Comparison of ENCODE assay signal across 1 cellular context in the genomic region with DNA sequence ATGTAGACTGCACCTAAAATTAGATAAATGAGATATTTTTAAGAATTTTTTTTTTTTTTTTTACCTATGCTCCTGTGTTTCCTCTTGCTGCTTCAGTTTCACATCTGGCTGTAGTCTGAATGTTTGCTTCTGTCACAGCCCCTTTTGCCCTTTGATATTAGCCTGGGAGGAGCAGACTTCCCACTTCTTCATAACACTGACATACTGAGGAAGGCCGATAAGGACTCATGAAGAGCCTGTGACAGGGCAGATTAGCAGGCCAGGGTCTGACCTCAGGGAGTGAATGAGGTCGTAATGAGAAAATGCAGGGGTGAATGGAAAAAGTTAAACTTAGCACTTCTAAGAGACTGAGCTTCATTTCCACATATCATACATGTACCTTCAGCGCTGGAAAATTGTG.
TF ChIP-seq lines count a peak whose summit lies in the region.

A gene (minus strand): TSS at position 117 of the 400 bp plus-strand sequence. CDS start 2,757 bp downstream, outside the sequence.

TF ChIP-seq in K562, 482 proteins besides CTCF, POLR2A, EP300 and RAD21 (continued from another document and continues in another):
- TF ChIP-seq PML (IDR thresholded peaks at IDR 0.05; ENCODE audit: low read length), result peak; percentile 99
- TF ChIP-seq NEUROD1 (IDR thresholded peaks at IDR 0.05; ENCODE audit: borderline replicate concordance, low read depth, low read length, partially characterized antibody), result peak; percentile 92
- TF ChIP-seq ARID1B (IDR thresholded peaks at IDR 0.05), result peak; percentile 100
- no peak for TF ChIP-seq SREBF2 (CRISPR knock-in tag; IDR thresholded peaks at IDR 0.05)
- TF ChIP-seq ZNF717 (CRISPR knock-in tag; IDR thresholded peaks at IDR 0.05), result no peak
- 0 out of 4 replicates have a peak, but pooled peaks of 1 of the 2 experiments have one; percentile 35 for TF ChIP-seq MAZ (CRISPR knock-in tag; conservative IDR thresholded peaks at IDR 0.05 in 1 of 2, IDR thresholded peaks at IDR 0.05 in 1 of 2)
- TF ChIP-seq TRIM28 (IDR thresholded peaks at IDR 0.05), result peak; percentile 21; the same call in 1 of the 2 replicates
- no peak for TF ChIP-seq BRF1 (IDR thresholded peaks at IDR 0.05; ENCODE audit: borderline replicate concordance, extremely low read depth, insufficient read length)
- TF ChIP-seq CREM (IDR thresholded peaks at IDR 0.05; ENCODE audit: low read depth), result peak; percentile 83
- peak; percentile 65 for TF ChIP-seq POLR2B (IDR thresholded peaks at IDR 0.05; ENCODE audit: low read depth, partially characterized antibody)
- TF ChIP-seq PURB (CRISPR knock-in tag; IDR thresholded peaks at IDR 0.05; ENCODE audit: low read depth), result no peak
- peak; percentile 95 for TF ChIP-seq HDAC3 (IDR thresholded peaks at IDR 0.05; ENCODE audit: borderline replicate concordance, partially characterized antibody)
- peak; percentile 99 for TF ChIP-seq LEF1 (IDR thresholded peaks at IDR 0.05)
- TF ChIP-seq ZNF444 (CRISPR knock-in tag; IDR thresholded peaks at IDR 0.05), result 0 out of 2 replicates have a peak, but pooled peaks have one; percentile 25
- TF ChIP-seq NRF1 (conservative IDR thresholded peaks at IDR 0.05 in 1 of 2, IDR thresholded peaks at IDR 0.05 in 1 of 2), result peak; percentile 18 to 20; a peak in 1 of 4 replicates
- TF ChIP-seq SIN3B (IDR thresholded peaks at IDR 0.05; ENCODE audit: low read depth), result no peak
- 0 out of 2 replicates have a peak, but pooled peaks have one; percentile 46 for TF ChIP-seq L3MBTL2 (IDR thresholded peaks at IDR 0.05)
- TF ChIP-seq, protein P1, sequence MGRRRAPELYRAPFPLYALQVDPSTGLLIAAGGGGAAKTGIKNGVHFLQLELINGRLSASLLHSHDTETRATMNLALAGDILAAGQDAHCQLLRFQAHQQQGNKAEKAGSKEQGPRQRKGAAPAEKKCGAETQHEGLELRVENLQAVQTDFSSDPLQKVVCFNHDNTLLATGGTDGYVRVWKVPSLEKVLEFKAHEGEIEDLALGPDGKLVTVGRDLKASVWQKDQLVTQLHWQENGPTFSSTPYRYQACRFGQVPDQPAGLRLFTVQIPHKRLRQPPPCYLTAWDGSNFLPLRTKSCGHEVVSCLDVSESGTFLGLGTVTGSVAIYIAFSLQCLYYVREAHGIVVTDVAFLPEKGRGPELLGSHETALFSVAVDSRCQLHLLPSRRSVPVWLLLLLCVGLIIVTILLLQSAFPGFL (CRISPR knock-in tag; IDR thresholded peaks at IDR 0.05), result no peak
- peak; percentile 92; the same call in 1 of the 2 replicates for TF ChIP-seq TARDBP (IDR thresholded peaks at IDR 0.05)
- TF ChIP-seq, protein P2, sequence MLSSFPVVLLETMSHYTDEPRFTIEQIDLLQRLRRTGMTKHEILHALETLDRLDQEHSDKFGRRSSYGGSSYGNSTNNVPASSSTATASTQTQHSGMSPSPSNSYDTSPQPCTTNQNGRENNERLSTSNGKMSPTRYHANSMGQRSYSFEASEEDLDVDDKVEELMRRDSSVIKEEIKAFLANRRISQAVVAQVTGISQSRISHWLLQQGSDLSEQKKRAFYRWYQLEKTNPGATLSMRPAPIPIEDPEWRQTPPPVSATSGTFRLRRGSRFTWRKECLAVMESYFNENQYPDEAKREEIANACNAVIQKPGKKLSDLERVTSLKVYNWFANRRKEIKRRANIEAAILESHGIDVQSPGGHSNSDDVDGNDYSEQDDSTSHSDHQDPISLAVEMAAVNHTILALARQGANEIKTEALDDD (IDR thresholded peaks at IDR 0.05), result peak; percentile 53; the same call in 1 of the 2 replicates
- peak; percentile 97 for TF ChIP-seq CCNT2 (IDR thresholded peaks at IDR 0.05; ENCODE audit: borderline replicate concordance, extremely low read depth, insufficient read length, low read depth, low read length)
- no peak for TF ChIP-seq ZKSCAN3 (CRISPR knock-in tag; IDR thresholded peaks at IDR 0.05)
- TF ChIP-seq, protein P3, sequence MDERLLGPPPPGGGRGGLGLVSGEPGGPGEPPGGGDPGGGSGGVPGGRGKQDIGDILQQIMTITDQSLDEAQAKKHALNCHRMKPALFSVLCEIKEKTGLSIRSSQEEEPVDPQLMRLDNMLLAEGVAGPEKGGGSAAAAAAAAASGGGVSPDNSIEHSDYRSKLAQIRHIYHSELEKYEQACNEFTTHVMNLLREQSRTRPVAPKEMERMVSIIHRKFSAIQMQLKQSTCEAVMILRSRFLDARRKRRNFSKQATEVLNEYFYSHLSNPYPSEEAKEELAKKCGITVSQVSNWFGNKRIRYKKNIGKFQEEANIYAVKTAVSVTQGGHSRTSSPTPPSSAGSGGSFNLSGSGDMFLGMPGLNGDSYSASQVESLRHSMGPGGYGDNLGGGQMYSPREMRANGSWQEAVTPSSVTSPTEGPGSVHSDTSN (CRISPR knock-in tag; IDR thresholded peaks at IDR 0.05; ENCODE audit: low read depth), result no peak
- TF ChIP-seq, protein P3 (tag; conservative IDR thresholded peaks at IDR 0.05; ENCODE audit: low read depth), result peak; percentile 90
- TF ChIP-seq ZNF766 (CRISPR knock-in tag; conservative IDR thresholded peaks at IDR 0.05), result peak; percentile 90
- peak; percentile 97 for TF ChIP-seq FOXM1 (IDR thresholded peaks at IDR 0.05; ENCODE audit: low read depth)
- no peak for TF ChIP-seq FOXM1 (CRISPR knock-in tag; IDR thresholded peaks at IDR 0.05; ENCODE audit: low read depth)
- TF ChIP-seq HCFC1 (IDR thresholded peaks at IDR 0.05; ENCODE audit: low read depth, low read length), result no peak
- no peak for TF ChIP-seq PHB (CRISPR knock-in tag; IDR thresholded peaks at IDR 0.05)
- TF ChIP-seq THRAP3 (IDR thresholded peaks at IDR 0.05; ENCODE audit: borderline replicate concordance), result no peak
- peak; percentile 73 for TF ChIP-seq PYGO2 (tag; IDR thresholded peaks at IDR 0.05)
- peak; percentile 99 for TF ChIP-seq CBFA2T2 (conservative IDR thresholded peaks at IDR 0.05)
- peak; percentile 98 for TF ChIP-seq CC2D1A (IDR thresholded peaks at IDR 0.05)
- TF ChIP-seq, protein P4, sequence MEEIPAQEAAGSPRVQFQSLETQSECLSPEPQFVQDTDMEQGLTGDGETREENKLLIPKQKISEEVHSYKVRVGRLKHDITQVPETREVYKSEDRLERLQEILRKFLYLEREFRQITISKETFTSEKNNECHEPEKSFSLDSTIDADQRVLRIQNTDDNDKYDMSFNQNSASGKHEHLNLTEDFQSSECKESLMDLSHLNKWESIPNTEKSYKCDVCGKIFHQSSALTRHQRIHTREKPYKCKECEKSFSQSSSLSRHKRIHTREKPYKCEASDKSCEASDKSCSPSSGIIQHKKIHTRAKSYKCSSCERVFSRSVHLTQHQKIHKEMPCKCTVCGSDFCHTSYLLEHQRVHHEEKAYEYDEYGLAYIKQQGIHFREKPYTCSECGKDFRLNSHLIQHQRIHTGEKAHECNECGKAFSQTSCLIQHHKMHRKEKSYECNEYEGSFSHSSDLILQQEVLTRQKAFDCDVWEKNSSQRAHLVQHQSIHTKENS (CRISPR knock-in tag; IDR thresholded peaks at IDR 0.05), result no peak
- TF ChIP-seq NFATC3 (IDR thresholded peaks at IDR 0.05), result peak; percentile 97
- peak; percentile 26; the same call in 1 of the 2 replicates for TF ChIP-seq ZNF239 (CRISPR knock-in tag; IDR thresholded peaks at IDR 0.05)
- peak in 1 of 2 experiments; percentile 81; a peak in 2 of 4 replicates for TF ChIP-seq HDAC1 (IDR thresholded peaks at IDR 0.05)
- TF ChIP-seq ASH1L (IDR thresholded peaks at IDR 0.05; ENCODE audit: borderline replicate concordance, low read depth, partially characterized antibody), result no peak
- peak; percentile 82 for TF ChIP-seq CREB1 (IDR thresholded peaks at IDR 0.05)
- no peak for TF ChIP-seq CREB1 (CRISPR knock-in tag; IDR thresholded peaks at IDR 0.05)
- TF ChIP-seq, protein P5, sequence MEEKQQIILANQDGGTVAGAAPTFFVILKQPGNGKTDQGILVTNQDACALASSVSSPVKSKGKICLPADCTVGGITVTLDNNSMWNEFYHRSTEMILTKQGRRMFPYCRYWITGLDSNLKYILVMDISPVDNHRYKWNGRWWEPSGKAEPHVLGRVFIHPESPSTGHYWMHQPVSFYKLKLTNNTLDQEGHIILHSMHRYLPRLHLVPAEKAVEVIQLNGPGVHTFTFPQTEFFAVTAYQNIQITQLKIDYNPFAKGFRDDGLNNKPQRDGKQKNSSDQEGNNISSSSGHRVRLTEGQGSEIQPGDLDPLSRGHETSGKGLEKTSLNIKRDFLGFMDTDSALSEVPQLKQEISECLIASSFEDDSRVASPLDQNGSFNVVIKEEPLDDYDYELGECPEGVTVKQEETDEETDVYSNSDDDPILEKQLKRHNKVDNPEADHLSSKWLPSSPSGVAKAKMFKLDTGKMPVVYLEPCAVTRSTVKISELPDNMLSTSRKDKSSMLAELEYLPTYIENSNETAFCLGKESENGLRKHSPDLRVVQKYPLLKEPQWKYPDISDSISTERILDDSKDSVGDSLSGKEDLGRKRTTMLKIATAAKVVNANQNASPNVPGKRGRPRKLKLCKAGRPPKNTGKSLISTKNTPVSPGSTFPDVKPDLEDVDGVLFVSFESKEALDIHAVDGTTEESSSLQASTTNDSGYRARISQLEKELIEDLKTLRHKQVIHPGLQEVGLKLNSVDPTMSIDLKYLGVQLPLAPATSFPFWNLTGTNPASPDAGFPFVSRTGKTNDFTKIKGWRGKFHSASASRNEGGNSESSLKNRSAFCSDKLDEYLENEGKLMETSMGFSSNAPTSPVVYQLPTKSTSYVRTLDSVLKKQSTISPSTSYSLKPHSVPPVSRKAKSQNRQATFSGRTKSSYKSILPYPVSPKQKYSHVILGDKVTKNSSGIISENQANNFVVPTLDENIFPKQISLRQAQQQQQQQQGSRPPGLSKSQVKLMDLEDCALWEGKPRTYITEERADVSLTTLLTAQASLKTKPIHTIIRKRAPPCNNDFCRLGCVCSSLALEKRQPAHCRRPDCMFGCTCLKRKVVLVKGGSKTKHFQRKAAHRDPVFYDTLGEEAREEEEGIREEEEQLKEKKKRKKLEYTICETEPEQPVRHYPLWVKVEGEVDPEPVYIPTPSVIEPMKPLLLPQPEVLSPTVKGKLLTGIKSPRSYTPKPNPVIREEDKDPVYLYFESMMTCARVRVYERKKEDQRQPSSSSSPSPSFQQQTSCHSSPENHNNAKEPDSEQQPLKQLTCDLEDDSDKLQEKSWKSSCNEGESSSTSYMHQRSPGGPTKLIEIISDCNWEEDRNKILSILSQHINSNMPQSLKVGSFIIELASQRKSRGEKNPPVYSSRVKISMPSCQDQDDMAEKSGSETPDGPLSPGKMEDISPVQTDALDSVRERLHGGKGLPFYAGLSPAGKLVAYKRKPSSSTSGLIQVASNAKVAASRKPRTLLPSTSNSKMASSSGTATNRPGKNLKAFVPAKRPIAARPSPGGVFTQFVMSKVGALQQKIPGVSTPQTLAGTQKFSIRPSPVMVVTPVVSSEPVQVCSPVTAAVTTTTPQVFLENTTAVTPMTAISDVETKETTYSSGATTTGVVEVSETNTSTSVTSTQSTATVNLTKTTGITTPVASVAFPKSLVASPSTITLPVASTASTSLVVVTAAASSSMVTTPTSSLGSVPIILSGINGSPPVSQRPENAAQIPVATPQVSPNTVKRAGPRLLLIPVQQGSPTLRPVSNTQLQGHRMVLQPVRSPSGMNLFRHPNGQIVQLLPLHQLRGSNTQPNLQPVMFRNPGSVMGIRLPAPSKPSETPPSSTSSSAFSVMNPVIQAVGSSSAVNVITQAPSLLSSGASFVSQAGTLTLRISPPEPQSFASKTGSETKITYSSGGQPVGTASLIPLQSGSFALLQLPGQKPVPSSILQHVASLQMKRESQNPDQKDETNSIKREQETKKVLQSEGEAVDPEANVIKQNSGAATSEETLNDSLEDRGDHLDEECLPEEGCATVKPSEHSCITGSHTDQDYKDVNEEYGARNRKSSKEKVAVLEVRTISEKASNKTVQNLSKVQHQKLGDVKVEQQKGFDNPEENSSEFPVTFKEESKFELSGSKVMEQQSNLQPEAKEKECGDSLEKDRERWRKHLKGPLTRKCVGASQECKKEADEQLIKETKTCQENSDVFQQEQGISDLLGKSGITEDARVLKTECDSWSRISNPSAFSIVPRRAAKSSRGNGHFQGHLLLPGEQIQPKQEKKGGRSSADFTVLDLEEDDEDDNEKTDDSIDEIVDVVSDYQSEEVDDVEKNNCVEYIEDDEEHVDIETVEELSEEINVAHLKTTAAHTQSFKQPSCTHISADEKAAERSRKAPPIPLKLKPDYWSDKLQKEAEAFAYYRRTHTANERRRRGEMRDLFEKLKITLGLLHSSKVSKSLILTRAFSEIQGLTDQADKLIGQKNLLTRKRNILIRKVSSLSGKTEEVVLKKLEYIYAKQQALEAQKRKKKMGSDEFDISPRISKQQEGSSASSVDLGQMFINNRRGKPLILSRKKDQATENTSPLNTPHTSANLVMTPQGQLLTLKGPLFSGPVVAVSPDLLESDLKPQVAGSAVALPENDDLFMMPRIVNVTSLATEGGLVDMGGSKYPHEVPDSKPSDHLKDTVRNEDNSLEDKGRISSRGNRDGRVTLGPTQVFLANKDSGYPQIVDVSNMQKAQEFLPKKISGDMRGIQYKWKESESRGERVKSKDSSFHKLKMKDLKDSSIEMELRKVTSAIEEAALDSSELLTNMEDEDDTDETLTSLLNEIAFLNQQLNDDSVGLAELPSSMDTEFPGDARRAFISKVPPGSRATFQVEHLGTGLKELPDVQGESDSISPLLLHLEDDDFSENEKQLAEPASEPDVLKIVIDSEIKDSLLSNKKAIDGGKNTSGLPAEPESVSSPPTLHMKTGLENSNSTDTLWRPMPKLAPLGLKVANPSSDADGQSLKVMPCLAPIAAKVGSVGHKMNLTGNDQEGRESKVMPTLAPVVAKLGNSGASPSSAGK (IDR thresholded peaks at IDR 0.05), result no peak
- TF ChIP-seq POLR2AphosphoS5 (IDR thresholded peaks at IDR 0.05; ENCODE audit: control insufficient read depth, insufficient read depth, low read depth, low read length), result peak; percentile 100
- peak; percentile 94 to 96 for TF ChIP-seq TRIM24 (IDR thresholded peaks at IDR 0.05)
- peak; percentile 99 for TF ChIP-seq NCOR1 (IDR thresholded peaks at IDR 0.05)
- TF ChIP-seq SMARCE1 (IDR thresholded peaks at IDR 0.05), result peak; percentile 99
- TF ChIP-seq, protein P6, sequence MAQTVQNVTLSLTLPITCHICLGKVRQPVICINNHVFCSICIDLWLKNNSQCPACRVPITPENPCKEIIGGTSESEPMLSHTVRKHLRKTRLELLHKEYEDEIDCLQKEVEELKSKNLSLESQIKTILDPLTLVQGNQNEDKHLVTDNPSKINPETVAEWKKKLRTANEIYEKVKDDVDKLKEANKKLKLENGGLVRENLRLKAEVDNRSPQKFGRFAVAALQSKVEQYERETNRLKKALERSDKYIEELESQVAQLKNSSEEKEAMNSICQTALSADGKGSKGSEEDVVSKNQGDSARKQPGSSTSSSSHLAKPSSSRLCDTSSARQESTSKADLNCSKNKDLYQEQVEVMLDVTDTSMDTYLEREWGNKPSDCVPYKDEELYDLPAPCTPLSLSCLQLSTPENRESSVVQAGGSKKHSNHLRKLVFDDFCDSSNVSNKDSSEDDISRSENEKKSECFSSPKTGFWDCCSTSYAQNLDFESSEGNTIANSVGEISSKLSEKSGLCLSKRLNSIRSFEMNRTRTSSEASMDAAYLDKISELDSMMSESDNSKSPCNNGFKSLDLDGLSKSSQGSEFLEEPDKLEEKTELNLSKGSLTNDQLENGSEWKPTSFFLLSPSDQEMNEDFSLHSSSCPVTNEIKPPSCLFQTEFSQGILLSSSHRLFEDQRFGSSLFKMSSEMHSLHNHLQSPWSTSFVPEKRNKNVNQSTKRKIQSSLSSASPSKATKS (CRISPR knock-in tag; IDR thresholded peaks at IDR 0.05), result no peak
- TF ChIP-seq MYNN (IDR thresholded peaks at IDR 0.05), result peak; percentile 83
- TF ChIP-seq MYNN (CRISPR knock-in tag; IDR thresholded peaks at IDR 0.05), result no peak
